In genomic region chr22:44702479-44703219, GRCh38 we compare ENCODE assay signal across 8 cellular contexts. TPM values are rescaled to one million over a fixed set of nuclear protein-coding genes. Genes with fewer than 3 reads are reported as not detected.
DNase-seq lines count a peak whose midpoint lies in the region; ATAC-seq and TF ChIP-seq lines count a peak whose summit lies in the region.

No MANE protein-coding gene starts in this region.

- ATAC-seq in GM19397 (IDR thresholded peaks at IDR 0.05; ENCODE audit: unreplicated experiment) (peak; percentile 4), HG02610 (IDR thresholded peaks at IDR 0.05; ENCODE audit: unreplicated experiment) (no peak)

- H3K4me2 ChIP-seq in smooth muscle cell, result peak overlapping the region; percentile 99

- H3K4me1 Mint-ChIP-seq in activated naive CD4-positive, alpha-beta T cell treated with anti-CD3 and anti-CD28 coated beads, Interleukin-2, amount 10 ng/mL, durations not matched to agents 7 days and 5 days, result peaks cover 21% of the 10 kb centered on the region

- no peaks in the 10 kb centered on the region for H3K9me3 Mint-ChIP-seq in activated naive CD4-positive, alpha-beta T cell treated with anti-CD3 and anti-CD28 coated beads, Interleukin-2, amount 10 ng/mL, durations not matched to agents 7 days and 5 days

- H4K20me1 ChIP-seq in smooth muscle cell (ENCODE audit: low read depth), result peaks cover 61% of the 10 kb centered on the region

- H3K27me3 Mint-ChIP-seq in activated naive CD4-positive, alpha-beta T cell treated with anti-CD3 and anti-CD28 coated beads, Interleukin-2, amount 10 ng/mL, durations not matched to agents 7 days and 5 days, result peaks cover 37% of the 10 kb centered on the region

- no peak for DNase-seq in AG09309 (ENCODE audit: low read depth)
- peak; percentile 59 for DNase-seq in HuH-7 (ENCODE audit: low spot score)
- DNase-seq in activated naive CD4-positive, alpha-beta T cell treated with anti-CD3 and anti-CD28 coated beads, Interleukin-2, amount 10 ng/mL, durations not matched to agents 7 days and 5 days, result peak; percentile 52
- peak; percentile 49 for DNase-seq in smooth muscle cell (lab: John Stamatoyannopoulos, UW; ENCODE audit: unreplicated experiment)
- DNase-seq in ureter (ENCODE audit: low spot score), result no peak

- peak; percentile 8 for TF ChIP-seq CTCF in AG09309 (IDR thresholded peaks at IDR 0.05; ENCODE audit: control insufficient read depth, insufficient read depth, low read depth, low read length, missing control alignments)
- TF ChIP-seq CTCF in smooth muscle cell (IDR thresholded peaks at IDR 0.05; ENCODE audit: borderline replicate concordance, insufficient read depth, poor library complexity, severe bottlenecking), result no peak

- H3K4me3 ChIP-seq in AG09309 (ENCODE audit: control insufficient read depth, low read depth, low read length), result peak overlapping the region; percentile 64
- H3K4me3 ChIP-seq in iPS-18a (ENCODE audit: low read length), result peak overlapping the region; percentile 63
- peak overlapping the region; percentile 79 for H3K4me3 ChIP-seq in smooth muscle cell

- CTCF ChIA-PET in activated naive CD4-positive, alpha-beta T cell treated with anti-CD3 and anti-CD28 coated beads, Interleukin-2, amount 10 ng/mL, durations not matched to agents 7 days and 5 days (lab: Charles Lee), result interaction anchor here (0.6 kb wide), 1 partner anchor 51 kb away, joined by 3 read pairs; no protein-coding TSS in a partner anchor

- no peak overlapping the region for H3K9ac ChIP-seq in iPS-18a (ENCODE audit: low read length)
- H3K9ac ChIP-seq in smooth muscle cell (ENCODE audit: low read depth), result peak overlapping the region; percentile 79

- H3K27ac ChIP-seq in iPS-18a (ENCODE audit: low read length), result no peak overlapping the region
- H3K27ac ChIP-seq in smooth muscle cell (ENCODE audit: low read depth), result no peak overlapping the region

- H3K36me3 Mint-ChIP-seq in activated naive CD4-positive, alpha-beta T cell treated with anti-CD3 and anti-CD28 coated beads, Interleukin-2, amount 10 ng/mL, durations not matched to agents 7 days and 5 days, result peaks cover 3% of the 10 kb centered on the region

- peaks cover 21% of the 10 kb centered on the region for H3F3A ChIP-seq in smooth muscle cell (ENCODE audit: low read depth)

- peak overlapping the region; percentile 70 for H3K4me3 Mint-ChIP-seq in activated naive CD4-positive, alpha-beta T cell treated with anti-CD3 and anti-CD28 coated beads, Interleukin-2, amount 10 ng/mL, durations not matched to agents 7 days and 5 days

- H3K79me2 ChIP-seq in smooth muscle cell (ENCODE audit: low read depth), result peaks cover 20% of the 10 kb centered on the region

- H3K27me3 ChIP-seq in iPS-18a (ENCODE audit: control insufficient read depth, insufficient read depth, low read length), result peaks cover 40% of the 10 kb centered on the region
- no peaks in the 10 kb centered on the region for H3K27me3 ChIP-seq in smooth muscle cell (ENCODE audit: low read depth)

- H2AFZ ChIP-seq in smooth muscle cell (ENCODE audit: low read depth), result no peak overlapping the region

- H3K36me3 ChIP-seq in iPS-18a (ENCODE audit: control insufficient read depth, low read depth, low read length) (no peaks in the 10 kb centered on the region), smooth muscle cell (ENCODE audit: low read depth) (no peaks in the 10 kb centered on the region)

- WGBS in smooth muscle cell (ENCODE audit: low lambda C conversion rate), result under 1% methylated on average over 45 of the region's 61 CpGs

- no peaks in the 10 kb centered on the region for H3K9me3 ChIP-seq in iPS-18a (ENCODE audit: control insufficient read depth, low read depth, low read length)
- H3K9me3 ChIP-seq in smooth muscle cell (replicated peaks; ENCODE audit: low read depth), result no peaks in the 10 kb centered on the region

- H3K4me1 ChIP-seq in iPS-18a (ENCODE audit: control insufficient read depth, low read depth, low read length) (peaks cover 11% of the 10 kb centered on the region), smooth muscle cell (ENCODE audit: low read depth) (peaks cover 30% of the 10 kb centered on the region)

- H3K27ac Mint-ChIP-seq in activated naive CD4-positive, alpha-beta T cell treated with anti-CD3 and anti-CD28 coated beads, Interleukin-2, amount 10 ng/mL, durations not matched to agents 7 days and 5 days, result no peak overlapping the region

RNA-seq across cellular contexts. Expression of gene PRR5, which starts 0.6 kb away (rescaled TPM):
- total RNA-seq in smooth muscle cell (9.1 and 16.3 TPM in 2 replicates), ureter (27.6 TPM)
- 21.6 and 25.5 TPM in 2 replicates for polyA plus RNA-seq in smooth muscle cell

RNA-seq across cellular contexts. Expression of gene ARHGAP8, which starts 49.7 kb away (rescaled TPM):
- total RNA-seq in smooth muscle cell (8.0 and 11.4 TPM in 2 replicates), ureter (33.7 TPM)
- polyA plus RNA-seq in smooth muscle cell, result 5.8 and 24.2 TPM in 2 replicates

Comparison
In these comparisons a context has a peak if more than half of its experiments do, and no peak if none do; other contexts are left out.
1. DNase-seq: peak in HuH-7 (single experiment), activated naive CD4-positive, alpha-beta T cell treated with anti-CD3 and anti-CD28 coated beads, Interleukin-2, amount 10 ng/mL, durations not matched to agents 7 days and 5 days (single experiment) and smooth muscle cell (single experiment); none in AG09309 (single experiment) and ureter (single experiment).
2. Peak in every context shown above with its lines, with median percentiles within 50 percentile points of each other: H3K4me3 ChIP-seq.